In the genomic region with DNA sequence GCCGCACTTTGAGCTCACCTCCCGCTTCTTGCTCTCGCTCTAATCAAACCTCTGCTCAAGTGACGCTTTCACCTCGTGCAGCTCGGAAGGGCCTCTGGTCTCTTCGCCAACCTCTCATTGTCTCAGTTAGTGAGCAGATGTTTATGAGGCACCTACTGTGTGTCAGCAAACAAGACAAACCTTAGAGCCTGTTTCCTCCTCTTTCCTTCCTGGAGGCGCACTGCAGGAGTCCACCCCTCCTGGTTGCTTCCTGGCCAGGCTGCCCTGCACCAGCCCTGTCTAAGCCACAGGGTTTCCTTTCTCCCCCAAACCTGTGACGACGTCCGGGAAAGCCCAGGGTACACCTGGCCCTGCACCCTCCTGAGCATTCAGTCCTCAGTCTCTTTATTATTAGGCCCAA, we compare ENCODE assay signal across 1 cellular context.
TF ChIP-seq lines count a peak whose summit lies in the region.

No MANE protein-coding gene starts in this region.

TF ChIP-seq in GM23338, 12 proteins besides CTCF, POLR2A, EP300 and RAD21 (continued from another document):
- TF ChIP-seq NANOG (IDR thresholded peaks at IDR 0.05; ENCODE audit: borderline replicate concordance) (no peak), ZNF331 (CRISPR knock-in tag; IDR thresholded peaks at IDR 0.05; ENCODE audit: low read depth) (no peak)
